ENCODE assay signal across 18 cellular contexts in the genomic region with DNA sequence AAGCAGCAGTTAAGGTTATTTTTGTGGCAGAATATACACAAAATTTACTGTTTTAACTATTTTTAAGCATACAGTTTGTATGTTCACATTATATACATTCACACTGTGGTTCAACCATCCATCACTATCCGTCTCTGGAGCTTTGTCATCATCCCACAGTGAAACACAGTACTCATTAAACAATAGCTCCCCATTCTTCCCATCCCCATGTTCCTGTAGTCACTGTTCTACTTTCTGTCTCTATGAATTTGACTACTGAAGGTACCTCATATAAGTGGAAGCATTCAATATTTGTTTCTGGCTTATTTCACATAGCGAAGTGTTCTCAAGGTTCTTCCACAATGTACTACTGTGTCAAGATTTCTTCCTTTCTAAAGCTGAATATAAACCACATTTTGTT. TPM values are rescaled to one million over a fixed set of nuclear protein-coding genes. Genes with fewer than 3 reads are reported as not detected.
DNase-seq lines count a peak whose midpoint lies in the region; ATAC-seq and TF ChIP-seq lines count a peak whose summit lies in the region.
"Had no signal": no experiment of that assay in that cellular context is flagged by ENCODE, and none has a peak within 500 bp of the region (broad histone marks: within the 10 kb centered on the region; RNA-seq: fewer than 3 reads in every experiment).

No MANE protein-coding gene starts in this region.

- H3K4me3 ChIP-seq in GM23338 (no peak overlapping the region), stomach (no peak overlapping the region)
- H3K4me3 ChIP-seq: BLaER1 treated with 17β-estradiol and CSF1 and Interleukin-3, amounts not matched to agents 10 nM and 100 nM had no signal

- H3K9me2 ChIP-seq in GM23338 (ENCODE audit: insufficient read depth): no peaks in the 10 kb centered on the region

- peaks cover 16% of the 10 kb centered on the region for H3K4me1 Mint-ChIP-seq in GM23338
- H3K4me1 Mint-ChIP-seq in memory B cell: peaks cover 14% of the 10 kb centered on the region

- no peak overlapping the region for H3K4me3 Mint-ChIP-seq in GM23338
- no peak overlapping the region for H3K4me3 Mint-ChIP-seq in memory B cell
- H3K4me3 Mint-ChIP-seq: B cell; CD4-positive, alpha-beta T cell; CD8-positive, alpha-beta T cell had no signal

- TF ChIP-seq CTCF in GM23338 (conservative IDR thresholded peaks at IDR 0.05; ENCODE audit: low read depth in 2 of 2): no peak
- no peak for TF ChIP-seq CTCF in stomach (IDR thresholded peaks at IDR 0.05)

- H3K4me2 ChIP-seq in GM23338: no peak overlapping the region
- H3K4me2 ChIP-seq: BLaER1 treated with 17β-estradiol and CSF1 and Interleukin-3, amounts not matched to agents 10 nM and 100 nM had no signal

- H2AFZ ChIP-seq in GM23338: no peak overlapping the region

- H3K9me3 ChIP-seq in stomach: peaks cover 0 to 14% (median 5%) of the 10 kb centered on the region in 4 donors
- H3K9me3 ChIP-seq: Caco-2 had no signal

- H3F3A ChIP-seq in GM23338 (replicated peaks; ENCODE audit: low read depth): no peaks in the 10 kb centered on the region

- H3K27ac ChIP-seq in GM23338 (ENCODE audit: low read depth): peak overlapping the region; percentile 27; the same call in 1 of the 2 replicates
- H3K27ac ChIP-seq in stomach: no peak overlapping the region
- H3K27ac ChIP-seq: BLaER1 treated with 17β-estradiol and CSF1 and Interleukin-3, amounts not matched to agents 10 nM and 100 nM; C4-2B had no signal

- H3K27me3 Mint-ChIP-seq in GM23338 (ENCODE audit: insufficient read depth, low read depth, poor library complexity): peaks cover 3% of the 10 kb centered on the region
- H3K27me3 Mint-ChIP-seq in memory B cell: no peaks in the 10 kb centered on the region
- H3K27me3 Mint-ChIP-seq: B cell; CD4-positive, alpha-beta T cell had no signal

- peaks cover 96% of the 10 kb centered on the region for H3K79me2 ChIP-seq in GM23338 (replicated peaks; ENCODE audit: insufficient read depth)

- no peaks in the 10 kb centered on the region for H3K9me3 Mint-ChIP-seq in GM23338
- peaks cover 11% of the 10 kb centered on the region for H3K9me3 Mint-ChIP-seq in memory B cell

- WGBS in stomach, 5 donors: 95 to 99% (median 97%) methylated on average over 2 of the region's 2 CpGs

- H3K4me1 ChIP-seq in GM23338 (ENCODE audit: insufficient read depth) (no peaks in the 10 kb centered on the region), stomach (peaks cover 0 to 5% (median 0%) of the 10 kb centered on the region in 4 donors)
- H3K4me1 ChIP-seq: BLaER1 treated with 17β-estradiol and CSF1 and Interleukin-3, amounts not matched to agents 10 nM and 100 nM had no signal

- ATAC-seq in GM23338: no peak
- no peak for ATAC-seq in memory B cell (ENCODE audit: low read depth)
- ATAC-seq: CD8-positive, alpha-beta T cell had no signal

- no peak for TF ChIP-seq EP300 in stomach (IDR thresholded peaks at IDR 0.05)

- H3K36me3 ChIP-seq in GM23338 (ENCODE audit: insufficient read depth) (no peaks in the 10 kb centered on the region), stomach (no peaks in the 10 kb centered on the region)

- no peak for DNase-seq in GM23338 (ENCODE audit: low spot score)
- DNase-seq in globus pallidus (ENCODE audit: low spot score): peak; percentile 26
- no peak for DNase-seq in memory B cell (ENCODE audit: low spot score in 2 of 2)
- DNase-seq in superior temporal gyrus (ENCODE audit: extremely low spot score): peak; percentile 32
- DNase-seq in stomach: no peak
- no peak for DNase-seq in HCEC 1CT
- no peak for DNase-seq in Ammon's horn (ENCODE audit: low spot score)
- DNase-seq: 8988T; ACHN; Caco-2; Calu3; CD4-positive, alpha-beta T cell; CD8-positive, alpha-beta T cell; DMS79 treated with DMSO at 0.1 percent for 48 hours; GF-D8 had no signal

- TF ChIP-seq POLR2A in stomach (IDR thresholded peaks at IDR 0.05): no peak

- no peak overlapping the region for H3K27ac Mint-ChIP-seq in GM23338
- peak overlapping the region; percentile 26 for H3K27ac Mint-ChIP-seq in memory B cell
- H3K27ac Mint-ChIP-seq: B cell; CD4-positive, alpha-beta T cell; CD8-positive, alpha-beta T cell had no signal

- no peaks in the 10 kb centered on the region for H3K27me3 ChIP-seq in GM23338 (ENCODE audit: insufficient read depth)
- H3K27me3 ChIP-seq in stomach: no peaks in the 10 kb centered on the region
- H3K27me3 ChIP-seq: BLaER1 treated with 17β-estradiol and CSF1 and Interleukin-3, amounts not matched to agents 10 nM and 100 nM had no signal

- H4K20me1 ChIP-seq in GM23338 (replicated peaks; ENCODE audit: insufficient read depth): peaks cover 14% of the 10 kb centered on the region; the same call in 1 of the 2 replicates

- intact Hi-C loops in stomach (cut with DNase I; ENCODE audit: low total_unique reads): no loop called here

- H3K36me3 Mint-ChIP-seq in GM23338 (ENCODE audit: low read depth) (peaks cover under 1% of the 10 kb centered on the region; the same call in 1 of the 3 replicates), memory B cell (peaks cover 31% of the 10 kb centered on the region)

TF ChIP-seq in GM23338, 12 proteins besides CTCF, POLR2A, EP300 and RAD21 (continues in another document):
- TF ChIP-seq ZNF331 (CRISPR knock-in tag; IDR thresholded peaks at IDR 0.05; ENCODE audit: low read depth): no peak
- TF ChIP-seq, protein P1, sequence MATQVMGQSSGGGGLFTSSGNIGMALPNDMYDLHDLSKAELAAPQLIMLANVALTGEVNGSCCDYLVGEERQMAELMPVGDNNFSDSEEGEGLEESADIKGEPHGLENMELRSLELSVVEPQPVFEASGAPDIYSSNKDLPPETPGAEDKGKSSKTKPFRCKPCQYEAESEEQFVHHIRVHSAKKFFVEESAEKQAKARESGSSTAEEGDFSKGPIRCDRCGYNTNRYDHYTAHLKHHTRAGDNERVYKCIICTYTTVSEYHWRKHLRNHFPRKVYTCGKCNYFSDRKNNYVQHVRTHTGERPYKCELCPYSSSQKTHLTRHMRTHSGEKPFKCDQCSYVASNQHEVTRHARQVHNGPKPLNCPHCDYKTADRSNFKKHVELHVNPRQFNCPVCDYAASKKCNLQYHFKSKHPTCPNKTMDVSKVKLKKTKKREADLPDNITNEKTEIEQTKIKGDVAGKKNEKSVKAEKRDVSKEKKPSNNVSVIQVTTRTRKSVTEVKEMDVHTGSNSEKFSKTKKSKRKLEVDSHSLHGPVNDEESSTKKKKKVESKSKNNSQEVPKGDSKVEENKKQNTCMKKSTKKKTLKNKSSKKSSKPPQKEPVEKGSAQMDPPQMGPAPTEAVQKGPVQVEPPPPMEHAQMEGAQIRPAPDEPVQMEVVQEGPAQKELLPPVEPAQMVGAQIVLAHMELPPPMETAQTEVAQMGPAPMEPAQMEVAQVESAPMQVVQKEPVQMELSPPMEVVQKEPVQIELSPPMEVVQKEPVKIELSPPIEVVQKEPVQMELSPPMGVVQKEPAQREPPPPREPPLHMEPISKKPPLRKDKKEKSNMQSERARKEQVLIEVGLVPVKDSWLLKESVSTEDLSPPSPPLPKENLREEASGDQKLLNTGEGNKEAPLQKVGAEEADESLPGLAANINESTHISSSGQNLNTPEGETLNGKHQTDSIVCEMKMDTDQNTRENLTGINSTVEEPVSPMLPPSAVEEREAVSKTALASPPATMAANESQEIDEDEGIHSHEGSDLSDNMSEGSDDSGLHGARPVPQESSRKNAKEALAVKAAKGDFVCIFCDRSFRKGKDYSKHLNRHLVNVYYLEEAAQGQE (IDR thresholded peaks at IDR 0.05; ENCODE audit: unreplicated experiment): no peak

RNA-seq across cellular contexts. Expression of a gene that starts 32.6 kb away (rescaled TPM):
- total RNA-seq in GM23338 (2014; rRNA removed; shearing (Covaris generic)): 102 and 104 TPM in 2 replicates
- polyA plus RNA-seq in GM23338 (2016; fragmentation: Nextera tagmentation; extraction: Ambion mirVana): 57.9 and 61.2 TPM in 2 replicates
- total RNA-seq in stomach: 100 to 1,000 TPM in 1 of 5 donors, 10 to 100 TPM in 4; 24.6 to 123 (median 72.8) TPM
- polyA plus RNA-seq in stomach: 10 to 100 TPM in 2 of 3 donors, 1 to 10 TPM in 1; 8.4 to 13.6 (median 10.9) TPM

Comparison
In these comparisons a context has a peak if more than half of its experiments do, and no peak if none do; other contexts are left out.
1. DNase-seq: peak in globus pallidus (single experiment) and superior temporal gyrus (single experiment); none in GM23338 (single experiment), memory B cell (0 of 2), stomach (single experiment), HCEC 1CT (single experiment) and Ammon's horn (single experiment).